Comparison of ENCODE assay signal across 11 cellular contexts in genomic region chr17:57404073-57404472, GRCh38.
DNase-seq lines count a peak whose midpoint lies in the region; ATAC-seq, FAIRE-seq and TF ChIP-seq lines count a peak whose summit lies in the region.
"Had no signal": no experiment of that assay in that cellular context is flagged by ENCODE, and none has a peak within 500 bp of the region (broad histone marks: within the 10 kb centered on the region; RNA-seq: fewer than 3 reads in every experiment).

No MANE protein-coding gene starts in this region.

- H3K4me2 ChIP-seq in MM.1S (ENCODE audit: low read depth, low read length) = no peak overlapping the region
- H3K4me2 ChIP-seq in H1 (ENCODE audit: insufficient read depth in 1 of 2, low read depth in 2 of 2, low read length in 2 of 2) = no peak overlapping the region

- no peaks in the 10 kb centered on the region for H3K9me2 ChIP-seq in MM.1S (replicated peaks; ENCODE audit: insufficient read depth, low read length)

- no peak overlapping the region for H3K56ac ChIP-seq in H1 (replicated peaks; ENCODE audit: insufficient read length, low read depth, low read length)

- peaks cover 28% of the 10 kb centered on the region for H3K4me1 Mint-ChIP-seq in activated naive CD4-positive, alpha-beta T cell treated with anti-CD3 and anti-CD28 coated beads, Interleukin-2, amount 10 ng/mL, durations not matched to agents 7 days and 5 days

- peaks cover 46% of the 10 kb centered on the region for H3K79me2 ChIP-seq in MM.1S (ENCODE audit: low read length)
- peaks cover 0 to 27% of the 10 kb centered on the region in 2 experiments; a peak in 1 of 4 replicates for H3K79me2 ChIP-seq in H1 (ENCODE audit: control insufficient read depth in 1 of 2, insufficient read depth in 2 of 2, low read length in 2 of 2)

- no peak overlapping the region for H3K4me3 ChIP-seq in MM.1S (ENCODE audit: low read length)
- no peak overlapping the region for H3K4me3 ChIP-seq in H1 (ENCODE audit: extremely low read depth in 1 of 4, insufficient read depth in 2 of 4, low read depth in 3 of 4, low read length in 4 of 4)
- no peak overlapping the region for H3K4me3 ChIP-seq in urinary bladder (ENCODE audit: low read depth, low read length)

- H2AFZ ChIP-seq in MM.1S (ENCODE audit: low read length) (no peak overlapping the region), H1 (ENCODE audit: low read length) (no peak overlapping the region)

- TF ChIP-seq POLR2A in H1 (IDR thresholded peaks at IDR 0.05; ENCODE audit: control extremely low read depth in 1 of 2, low read depth in 2 of 2, low read length in 2 of 2) = no peak

- H4K91ac ChIP-seq in H1 (replicated peaks; ENCODE audit: insufficient read length, low read length) = no peak overlapping the region

- WGBS in H1 (ENCODE audit: extremely low coverage in 1 of 2, insufficient coverage in 1 of 2, insufficient read length in 1 of 2, insufficient replicate concordance in 2 of 2, low coverage in 1 of 2, low lambda C conversion rate in 2 of 2, missing lambda C conversion rate in 1 of 2), 2 experiments = 90% methylated on average over 4 of the region's 4 CpGs; no CpG with 5 or more reads in 1 of the 2 experiments
- 97% methylated on average over 4 of the region's 4 CpGs for WGBS in urinary bladder

- peak; percentile 31 to 36; a peak in 3 of 4 replicates for TF ChIP-seq RAD21 in H1 (IDR thresholded peaks at IDR 0.05 in 1 of 2, conservative IDR thresholded peaks at IDR 0.05 in 1 of 2; ENCODE audit: low read depth in 2 of 2, low read length in 2 of 2)

- POLR2A ChIA-PET in H1 (lab: Charles Lee; ENCODE audit: partially characterized antibody) (interaction anchor here (1.1 kb wide), 2 partner anchors 38 to 122 kb away, joined by 3 read pairs; no protein-coding TSS in a partner anchor), RWPE1 (lab: Yijun Ruan, JAX; ENCODE audit: low non-redundant PET) (no interaction called here)

- H3K18ac ChIP-seq in H1 (ENCODE audit: extremely low read depth, low read length) = no peak overlapping the region

- H4K8ac ChIP-seq in H1 (ENCODE audit: extremely low read depth, insufficient read depth, low read length) = no peak overlapping the region

- H3K27ac ChIP-seq in MM.1S (ENCODE audit: low read length) (no peak overlapping the region), H1 (ENCODE audit: low read depth, low read length) (no peak overlapping the region), urinary bladder (ENCODE audit: low read depth) (peak overlapping the region; percentile 12), RWPE1 (no peak overlapping the region)

- H3K4me1 ChIP-seq in MM.1S (ENCODE audit: low read length) (no peaks in the 10 kb centered on the region), H1 (replicated peaks in 1 of 4; ENCODE audit: control insufficient read depth in 3 of 4, insufficient read depth in 4 of 4, low read length in 3 of 4) (peaks cover 9 to 23% (median 20%) of the 10 kb centered on the region in 4 experiments), urinary bladder (ENCODE audit: insufficient read depth) (peaks cover 2% of the 10 kb centered on the region)

- no peaks in the 10 kb centered on the region for H3K27me3 ChIP-seq in MM.1S (replicated peaks; ENCODE audit: insufficient read depth, low read length)
- no peaks in the 10 kb centered on the region for H3K27me3 ChIP-seq in H1 (replicated peaks in 1 of 4; ENCODE audit: control insufficient read depth in 3 of 4, extremely low read depth in 1 of 4, insufficient read depth in 3 of 4, low read length in 3 of 4)

- peak; percentile 29 for DNase-seq in activated naive CD4-positive, alpha-beta T cell treated with anti-CD3 and anti-CD28 coated beads, Interleukin-2, amount 10 ng/mL, durations not matched to agents 7 days and 5 days
- DNase-seq in activated naive CD4-positive, alpha-beta T cell treated with anti-CD3 and anti-CD28 coated beads, Interleukin-2, amount 50 U/mL, for 72 hours (ENCODE audit: low spot score in 2 of 2) = no peak
- DNase-seq in MM.1S (no peak), H1 (ENCODE audit: low read depth in 1 of 2, low spot score in 2 of 2) (no peak), RWPE1 (ENCODE audit: low spot score) (no peak), SHP77 (lab: John Stamatoyannopoulos, UW) (no peak), NCI-H2227 (lab: John Stamatoyannopoulos, UW; ENCODE audit: unreplicated experiment) (no peak)
- DNase-seq: NCI-H1105 treated with DMSO at 0.1 percent for 48 hours; NK-92 treated with Interleukin-12 subunit alpha and Interleukin-12 subunit beta, amount 100 ng/mL, for 24 hours had no signal

- H3K36me3 Mint-ChIP-seq in activated naive CD4-positive, alpha-beta T cell treated with anti-CD3 and anti-CD28 coated beads, Interleukin-2, amount 10 ng/mL, durations not matched to agents 7 days and 5 days = peaks cover 19% of the 10 kb centered on the region
- peaks cover 0 to 12% of the 10 kb centered on the region in 2 donors for H3K36me3 Mint-ChIP-seq in activated naive CD4-positive, alpha-beta T cell treated with anti-CD3 and anti-CD28 coated beads, Interleukin-2, amount 50 U/mL, for 72 hours

- no peak overlapping the region for H3K4me3 Mint-ChIP-seq in activated naive CD4-positive, alpha-beta T cell treated with anti-CD3 and anti-CD28 coated beads, Interleukin-2, amount 10 ng/mL, durations not matched to agents 7 days and 5 days

- no peak overlapping the region for H4K5ac ChIP-seq in H1 (ENCODE audit: insufficient read length, low read depth, low read length)

- no peak overlapping the region for H2BK15ac ChIP-seq in H1 (ENCODE audit: low read length)

- CTCF ChIA-PET in activated naive CD4-positive, alpha-beta T cell treated with anti-CD3 and anti-CD28 coated beads, Interleukin-2, amount 10 ng/mL, durations not matched to agents 7 days and 5 days (lab: Charles Lee) = interaction anchor here (1.7 to 7.8 kb wide), 3 partner anchors 37 to 161 kb away, joined by 5 to 58 read pairs (median 14); no protein-coding TSS in a partner anchor
- CTCF ChIA-PET in H1 (lab: Charles Lee; ENCODE audit: partially characterized antibody) (interaction anchor here (0.9 to 10.0 kb wide), 13 partner anchors 10 to 268 kb away, joined by 3 to 119 read pairs (median 3); no protein-coding TSS in a partner anchor), RWPE1 (lab: Yijun Ruan, JAX) (interaction anchor here (1.8 kb wide), 1 partner anchor 161 kb away, joined by 8 read pairs; no protein-coding TSS in a partner anchor)

- no peak overlapping the region for H3K9ac ChIP-seq in MM.1S (ENCODE audit: low read length)
- no peak overlapping the region for H3K9ac ChIP-seq in H1 (replicated peaks in 1 of 4; ENCODE audit: extremely low read depth in 1 of 4, low read depth in 3 of 4, low read length in 3 of 4)

- TF ChIP-seq CTCF in MM.1S (IDR thresholded peaks at IDR 0.05; ENCODE audit: low read length) (peak; percentile 32), H1 (IDR thresholded peaks at IDR 0.05; ENCODE audit: control extremely low read depth in 1 of 3, insufficient read depth in 1 of 3, low read depth in 1 of 3, low read length in 3 of 3) (peak in 1 of 3 experiments; percentile 29; a peak in 1 of 4 replicates), RWPE1 (conservative IDR thresholded peaks at IDR 0.05; ENCODE audit: low read depth) (no peak)

- no peak for ATAC-seq in activated naive CD4-positive, alpha-beta T cell treated with anti-CD3 and anti-CD28 coated beads, Interleukin-2, amount 50 U/mL, for 72 hours

- TF ChIP-seq EP300 in H1 (IDR thresholded peaks at IDR 0.05; ENCODE audit: borderline replicate concordance in 1 of 2, low read depth in 2 of 2, low read length in 2 of 2) = no peak

- no peak overlapping the region for H3K23ac ChIP-seq in H1 (ENCODE audit: insufficient read length)

- H3K79me1 ChIP-seq in H1 (ENCODE audit: low read depth, low read length) = peaks cover 6% of the 10 kb centered on the region

- FAIRE-seq in H1 (lab: Jason Lieb, UNC) = no peak
- FAIRE-seq: endothelial cell of umbilical vein had no signal

- H3K9me3 Mint-ChIP-seq in activated naive CD4-positive, alpha-beta T cell treated with anti-CD3 and anti-CD28 coated beads, Interleukin-2, amount 10 ng/mL, durations not matched to agents 7 days and 5 days = no peaks in the 10 kb centered on the region
- H3K9me3 Mint-ChIP-seq in activated naive CD4-positive, alpha-beta T cell treated with anti-CD3 and anti-CD28 coated beads, Interleukin-2, amount 50 U/mL, for 72 hours = no peaks in the 10 kb centered on the region

- H2BK12ac ChIP-seq in H1 (ENCODE audit: low read depth, low read length) = no peak overlapping the region

- H3K27me3 Mint-ChIP-seq in activated naive CD4-positive, alpha-beta T cell treated with anti-CD3 and anti-CD28 coated beads, Interleukin-2, amount 10 ng/mL, durations not matched to agents 7 days and 5 days = no peaks in the 10 kb centered on the region

- no peak overlapping the region for H2BK120ac ChIP-seq in H1 (replicated peaks; ENCODE audit: low read depth, low read length)

- H3K23me2 ChIP-seq in H1 (ENCODE audit: low read depth, low read length) = no peaks in the 10 kb centered on the region; the same call in 1 of the 2 replicates

- no peak overlapping the region for H3K14ac ChIP-seq in H1 (ENCODE audit: insufficient read length)

- no peak overlapping the region for H2BK5ac ChIP-seq in H1 (ENCODE audit: low read depth, low read length)

- H3K9me3 ChIP-seq in MM.1S (replicated peaks; ENCODE audit: insufficient read depth, low read length) = no peaks in the 10 kb centered on the region
- no peaks in the 10 kb centered on the region for H3K9me3 ChIP-seq in H1 (ENCODE audit: insufficient read depth in 2 of 2, low read depth in 1 of 2, low read length in 1 of 2)

- H3K4ac ChIP-seq in H1 (replicated peaks; ENCODE audit: insufficient read length, low read depth, low read length) = no peak overlapping the region

- H3K36me3 ChIP-seq in MM.1S (replicated peaks; ENCODE audit: insufficient read depth, low read length) = no peaks in the 10 kb centered on the region
- peaks cover 0 to 3% (median 1%) of the 10 kb centered on the region in 4 experiments; a peak in 2 of 8 replicates for H3K36me3 ChIP-seq in H1 (ENCODE audit: control insufficient read depth in 2 of 4, insufficient read depth in 4 of 4, low read length in 3 of 4)
- no peaks in the 10 kb centered on the region for H3K36me3 ChIP-seq in urinary bladder (ENCODE audit: insufficient read depth)

- H4K20me1 ChIP-seq in MM.1S (ENCODE audit: insufficient read depth, low read length) (no peaks in the 10 kb centered on the region), H1 (replicated peaks in 1 of 2; ENCODE audit: control insufficient read depth in 1 of 2, insufficient read depth in 2 of 2, low read length in 2 of 2) (peaks cover 6 to 10% of the 10 kb centered on the region in 2 experiments)

- H2AK5ac ChIP-seq in H1 (ENCODE audit: low read depth, low read length) = no peak overlapping the region

- no peak overlapping the region for H3K27ac Mint-ChIP-seq in activated naive CD4-positive, alpha-beta T cell treated with anti-CD3 and anti-CD28 coated beads, Interleukin-2, amount 10 ng/mL, durations not matched to agents 7 days and 5 days
- H3K27ac Mint-ChIP-seq in activated naive CD4-positive, alpha-beta T cell treated with anti-CD3 and anti-CD28 coated beads, Interleukin-2, amount 50 U/mL, for 72 hours = peak overlapping the region in 1 of 2 donors; percentile 83

- no peak overlapping the region for H2BK20ac ChIP-seq in H1 (ENCODE audit: low read length)

- H3F3A ChIP-seq in MM.1S (ENCODE audit: insufficient read depth, low read length) = no peaks in the 10 kb centered on the region

TF ChIP-seq in H1, 55 proteins besides CTCF, POLR2A, EP300 and RAD21 (continues in another document):
- no peak for TF ChIP-seq SUZ12 (IDR thresholded peaks at IDR 0.05; ENCODE audit: low read length)
- no peak for TF ChIP-seq JUN (IDR thresholded peaks at IDR 0.05; ENCODE audit: low read depth, low read length)
